ENCODE assay signal across 1 cellular context in the genomic region with DNA sequence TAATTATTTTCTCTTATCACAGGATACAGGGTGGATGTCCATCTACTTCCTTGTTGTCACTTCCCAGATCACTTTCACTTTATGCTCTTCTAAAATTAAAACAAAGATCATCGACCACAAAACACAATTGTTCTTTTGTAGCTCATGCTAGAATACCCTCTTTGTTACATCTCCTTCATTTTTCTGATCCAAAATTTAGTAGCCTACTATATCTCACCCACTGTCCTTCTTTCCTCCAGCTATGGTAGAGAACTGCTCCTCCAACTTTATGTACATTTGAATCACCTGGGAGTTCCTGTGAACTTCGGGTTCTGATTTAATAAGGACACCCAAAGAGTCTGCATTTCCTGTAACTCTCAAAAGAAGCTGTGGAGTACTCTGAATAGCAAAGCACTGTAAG.
TF ChIP-seq lines count a peak whose summit lies in the region.

No MANE protein-coding gene starts in this region.

TF ChIP-seq in HepG2, 621 proteins besides CTCF, POLR2A, EP300 and RAD21:
- TF ChIP-seq IRF2 (CRISPR knock-in tag; IDR thresholded peaks at IDR 0.05) (no peak), RBFOX2 (IDR thresholded peaks at IDR 0.05; ENCODE audit: low read depth, low read length) (0 out of 2 replicates have a peak, but pooled peaks have one; percentile 23)
